In the genomic region with DNA sequence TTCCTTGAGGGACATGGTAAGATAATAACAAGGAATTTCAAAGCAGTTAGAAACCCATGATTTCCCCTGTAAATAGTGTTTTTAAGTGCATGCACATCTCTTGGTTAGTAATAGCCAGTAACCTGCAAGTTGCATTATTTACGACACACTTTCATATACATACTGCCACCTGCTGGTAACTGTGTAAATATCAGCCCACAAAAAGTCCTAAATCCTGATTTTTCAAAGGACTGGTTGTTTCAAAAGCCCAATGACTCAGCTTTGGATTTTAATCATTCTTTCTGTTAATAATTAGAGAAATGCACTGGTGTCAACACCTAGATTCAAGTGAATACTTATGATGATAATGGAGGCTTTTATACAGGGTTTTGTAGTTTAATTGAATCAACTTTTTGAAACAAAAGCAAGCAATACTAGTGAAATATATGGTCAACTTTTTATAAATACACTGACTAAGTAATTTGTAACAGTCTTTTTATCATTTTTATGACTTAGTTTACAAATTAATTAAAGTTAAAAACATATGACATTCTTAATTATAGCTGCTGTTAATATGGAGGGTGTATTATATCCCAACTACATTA, we compare ENCODE assay signal across 9 cellular contexts.
A peak's percentile ranks its signal among the peaks of the same experiment; 100 is the strongest.
DNase-seq lines count a peak whose midpoint lies in the region; ATAC-seq lines count a peak whose summit lies in the region.
"Had no signal": no experiment of that assay in that cellular context is flagged by ENCODE, and none has a peak within 500 bp of the region (broad histone marks: within the 10 kb centered on the region; RNA-seq: fewer than 3 reads in every experiment).

No MANE protein-coding gene starts in this region.

- ATAC-seq in GM19467 (IDR thresholded peaks at IDR 0.05; ENCODE audit: unreplicated experiment): peak; percentile 75
- peak; percentile 78 for ATAC-seq in HG03571 (IDR thresholded peaks at IDR 0.05; ENCODE audit: unreplicated experiment)
- ATAC-seq: activated T-cell treated with anti-CD3 and anti-CD28 coated beads, Interleukin-2, amount 50 U/mL, for 72 hours had no signal

- DNase-seq in Daoy (ENCODE audit: low read depth): peak; percentile 22
- peak; percentile 19 for DNase-seq in NCI-H82 treated with DMSO at 0.1 percent for 48 hours (lab: John Stamatoyannopoulos, UW; ENCODE audit: unreplicated experiment)
- peak; percentile 5 for DNase-seq in central memory CD4-positive, alpha-beta T cell
- DNase-seq in lung microvascular endothelial cell (ENCODE audit: low read depth in 2 of 2): peak; percentile 65 to 73
- no peak for DNase-seq in OCI-M2 (lab: John Stamatoyannopoulos, UW; ENCODE audit: unreplicated experiment)
- no peak for DNase-seq in ureter (ENCODE audit: low spot score)

Comparison
In these comparisons a context has a peak if more than half of its experiments do, and no peak if none do; other contexts are left out.
1. DNase-seq: peak in Daoy (single experiment), NCI-H82 treated with DMSO at 0.1 percent for 48 hours (single experiment), central memory CD4-positive, alpha-beta T cell (single experiment) and lung microvascular endothelial cell (2 of 2); none in OCI-M2 (single experiment) and ureter (single experiment).